In the genomic region with DNA sequence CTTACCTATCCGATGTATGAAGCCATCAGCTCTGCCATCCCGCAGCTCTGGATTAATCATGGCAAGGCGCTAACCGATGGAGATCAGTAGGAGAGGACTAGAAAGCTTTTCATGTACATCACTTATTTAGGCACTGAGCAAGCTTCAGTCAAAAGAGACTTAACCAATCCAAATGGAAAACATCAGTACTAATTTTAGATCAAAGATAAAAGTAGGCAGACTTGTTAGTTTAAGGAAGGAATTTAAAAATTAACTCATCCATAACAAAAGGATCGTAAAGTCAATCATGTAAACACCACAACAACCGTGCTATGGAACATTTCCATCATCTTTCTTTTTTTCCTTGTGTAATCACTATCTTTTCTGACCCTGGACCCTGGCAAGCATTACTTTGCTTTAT, we compare ENCODE assay signal across 31 cellular contexts. TPM values are rescaled to one million over a fixed set of nuclear protein-coding genes. Genes with fewer than 3 reads are reported as not detected.
"Had no signal": no experiment of that assay in that cellular context is flagged by ENCODE, and none has a peak within 500 bp of the region (broad histone marks: within the 10 kb centered on the region; RNA-seq: fewer than 3 reads in every experiment).

Gene CLEC2A (minus strand): TSS at position 101 of the 400 bp plus-strand sequence. CDS start 41 bp downstream, at position 60.

- H3K4me1 ChIP-seq: adrenal gland had no signal

- H3K4me1 Mint-ChIP-seq: brain had no signal

- H3K27ac Mint-ChIP-seq: activated CD4-positive, alpha-beta T cell treated with anti-CD3 and anti-CD28 coated beads, Interleukin-2, amount 10 ng/mL, durations not matched to agents 24 days and 14 days; activated CD8-positive, alpha-beta T cell treated with anti-CD3 and anti-CD28 coated beads, Interleukin-2, amount 10 ng/mL, durations not matched to agents 7 days and 5 days; activated naive CD4-positive, alpha-beta T cell treated with anti-CD3 and anti-CD28 coated beads for 36 hours; activated naive CD4-positive, alpha-beta T cell treated with anti-CD3 and anti-CD28 coated beads, Interleukin-2, amount 50 U/mL, for 72 hours; activated T-cell treated with anti-CD3 and anti-CD28 coated beads, Interleukin-2, amount 50 U/mL, for 24 hours; brain; IgD-negative memory B cell had no signal

- H3K4me3 Mint-ChIP-seq: activated CD4-positive, alpha-beta T cell treated with anti-CD3 and anti-CD28 coated beads, Interleukin-2, amount 10 ng/mL, durations not matched to agents 24 days and 14 days; activated CD8-positive, alpha-beta T cell treated with anti-CD3 and anti-CD28 coated beads, Interleukin-2, amount 10 ng/mL, durations not matched to agents 7 days and 5 days; activated naive CD4-positive, alpha-beta T cell treated with anti-CD3 and anti-CD28 coated beads for 36 hours; activated T-cell treated with anti-CD3 and anti-CD28 coated beads, Interleukin-2, amount 50 U/mL, for 24 hours; brain; IgD-negative memory B cell had no signal

- H3K4me3 ChIP-seq: adrenal gland had no signal

- H3K9me3 ChIP-seq: adrenal gland had no signal

- H3K36me3 ChIP-seq: adrenal gland had no signal

- H3K36me3 Mint-ChIP-seq: activated naive CD4-positive, alpha-beta T cell treated with anti-CD3 and anti-CD28 coated beads, Interleukin-2, amount 50 U/mL, for 72 hours; brain; IgD-negative memory B cell had no signal

- H3K9me3 Mint-ChIP-seq: activated CD4-positive, alpha-beta T cell treated with anti-CD3 and anti-CD28 coated beads, Interleukin-2, amount 10 ng/mL, durations not matched to agents 24 days and 14 days; activated naive CD4-positive, alpha-beta T cell treated with anti-CD3 and anti-CD28 coated beads for 36 hours; activated naive CD4-positive, alpha-beta T cell treated with anti-CD3 and anti-CD28 coated beads, Interleukin-2, amount 50 U/mL, for 72 hours; activated T-cell treated with anti-CD3 and anti-CD28 coated beads, Interleukin-2, amount 50 U/mL, for 24 hours; brain; IgD-negative memory B cell had no signal

- H3K27me3 Mint-ChIP-seq: activated T-cell treated with anti-CD3 and anti-CD28 coated beads, Interleukin-2, amount 50 U/mL, for 24 hours; brain had no signal

- H3K27me3 ChIP-seq: adrenal gland had no signal

- H3K27ac ChIP-seq: adrenal gland had no signal

- DNase-seq: activated CD4-positive, alpha-beta T cell treated with anti-CD3 and anti-CD28 coated beads, Interleukin-2, amount 10 ng/mL, durations not matched to agents 24 days and 14 days; activated CD4-positive, alpha-beta T cell treated with anti-CD3 and anti-CD28 coated beads, Interleukin-2, amount 50 U/mL, for 4 hours; activated CD8-positive, alpha-beta T cell treated with anti-CD3 and anti-CD28 coated beads, Interleukin-2, amount 10 ng/mL, durations not matched to agents 7 days and 5 days; activated gamma-delta T cell treated with Interleukin-2 at 50 U/mL for 16 hours; activated naive CD4-positive, alpha-beta T cell treated with anti-CD3 and anti-CD28 coated beads for 36 hours; activated T-cell treated with anti-CD3 and anti-CD28 coated beads, Interleukin-2, amount 50 U/mL, for 24 hours; adrenal gland; anterior cingulate cortex; caudate nucleus; Karpas-422; KBM-7; NCI-H1105; NCI-H1417 treated with DMSO at 0.1 percent for 48 hours; NCI-H187 treated with DMSO at 0.1 percent for 48 hours; NCI-H2081 treated with DMSO at 0.1 percent for 48 hours; NCI-H345; NCI-H510A; NCI-H526; NCI-H748 treated with DMSO at 0.1 percent for 48 hours; NK-92 treated with Interleukin-12 subunit alpha and Interleukin-12 subunit beta, amount 100 ng/mL, for 24 hours; OCI-M1; Right ventricle myocardium superior; SW 1271; T-helper 1 cell; T-helper 2 cell; T-helper 9 cell had no signal

RNA-seq across cellular contexts. Expression of gene CLEC2A, which starts in this region (rescaled TPM):
- total RNA-seq: activated CD4-positive, alpha-beta T cell treated with anti-CD3 and anti-CD28 coated beads, Interleukin-2, amount 10 ng/mL, durations not matched to agents 24 days and 14 days; activated CD8-positive, alpha-beta T cell treated with anti-CD3 and anti-CD28 coated beads, Interleukin-2, amount 10 ng/mL, durations not matched to agents 7 days and 5 days; activated naive CD4-positive, alpha-beta T cell treated with anti-CD3 and anti-CD28 coated beads for 36 hours; activated naive CD4-positive, alpha-beta T cell treated with anti-CD3 and anti-CD28 coated beads, Interleukin-2, amount 50 U/mL, for 72 hours; adrenal gland; bronchial epithelial cell; MCF 10A; Right ventricle myocardium superior had no signal
- polyA plus RNA-seq: adrenal gland, IgD-negative memory B cell had no signal
